ENCODE assay signal across 1 cellular context in genomic region chr7:99693427-99694200, GRCh38.
A peak's percentile ranks its signal among the peaks of the same experiment; 100 is the strongest.
TF ChIP-seq lines count a peak whose summit lies in the region.

No MANE protein-coding gene starts in this region.

TF ChIP-seq in K562, 482 proteins besides CTCF, POLR2A, EP300 and RAD21 (continued from another document and continues in another):
- TF ChIP-seq ETV5 (CRISPR knock-in tag; IDR thresholded peaks at IDR 0.05; ENCODE audit: low read depth) (no peak), ZNF384 (IDR thresholded peaks at IDR 0.05; ENCODE audit: low read depth, low read length) (no peak), PTBP1 (IDR thresholded peaks at IDR 0.05; ENCODE audit: low read depth, low read length) (no peak), ARID3A (IDR thresholded peaks at IDR 0.05; ENCODE audit: borderline replicate concordance, low read depth, low read length) (peak; percentile 90; the same call in 1 of the 2 replicates), ZNF696 (CRISPR knock-in tag; conservative IDR thresholded peaks at IDR 0.05) (no peak), NFRKB (IDR thresholded peaks at IDR 0.05; ENCODE audit: low read depth) (peak; percentile 95), BDP1 (IDR thresholded peaks at IDR 0.05; ENCODE audit: insufficient read depth, insufficient read length) (no peak), ATF7 (IDR thresholded peaks at IDR 0.05) (peak; percentile 84), BACH1 (tag; IDR thresholded peaks at IDR 0.05) (peak; percentile 67; the same call in 1 of the 2 replicates), ZNF584 (CRISPR knock-in tag; IDR thresholded peaks at IDR 0.05; ENCODE audit: low read depth) (no peak; the same call in 1 of the 2 replicates), ERF (CRISPR knock-in tag; IDR thresholded peaks at IDR 0.05) (no peak), LCOR (CRISPR knock-in tag; IDR thresholded peaks at IDR 0.05) (peak; percentile 81), ZNF511 (CRISPR knock-in tag; IDR thresholded peaks at IDR 0.05) (peak; percentile 77), TEAD2 (tag; IDR thresholded peaks at IDR 0.05) (peak; percentile 71), UBTF (IDR thresholded peaks at IDR 0.05; ENCODE audit: borderline replicate concordance in 1 of 2, low read depth in 2 of 2, low read length in 2 of 2) (0 out of 4 replicates have a peak, but pooled peaks of 1 of the 2 experiments have one; percentile 36), NRF1 (conservative IDR thresholded peaks at IDR 0.05 in 1 of 2, IDR thresholded peaks at IDR 0.05 in 1 of 2) (peak; percentile 49 to 63; a peak in 3 of 4 replicates), ZMIZ1 (IDR thresholded peaks at IDR 0.05; ENCODE audit: low read depth in 2 of 2, low read length in 2 of 2) (peak in 1 of 2 experiments; percentile 35; a peak in 1 of 4 replicates), ZBTB11 (CRISPR knock-in tag; IDR thresholded peaks at IDR 0.05) (peak in 1 of 3 experiments; percentile 52; a peak in 1 of 6 replicates), BCOR (IDR thresholded peaks at IDR 0.05) (peak; percentile 82), TGIF2 (CRISPR knock-in tag; IDR thresholded peaks at IDR 0.05) (no peak), TCF7 (IDR thresholded peaks at IDR 0.05; ENCODE audit: borderline replicate concordance) (no peak), POLR3G (IDR thresholded peaks at IDR 0.05; ENCODE audit: extremely low read depth, insufficient read length, insufficient replicate concordance) (no peak), NR4A1 (CRISPR knock-in tag; IDR thresholded peaks at IDR 0.05) (no peak), NR4A1 (tag; IDR thresholded peaks at IDR 0.05) (peak; percentile 36; the same call in 1 of the 2 replicates), MIER1 (IDR thresholded peaks at IDR 0.05; ENCODE audit: low read depth) (0 out of 2 replicates have a peak, but pooled peaks have one; percentile 48), ESRRA (IDR thresholded peaks at IDR 0.05; ENCODE audit: borderline replicate concordance, low read depth) (peak; percentile 61), HNRNPLL (IDR thresholded peaks at IDR 0.05; ENCODE audit: low read depth, low read length, poor library complexity, severe bottlenecking) (no peak), MTA1 (IDR thresholded peaks at IDR 0.05; ENCODE audit: borderline replicate concordance) (peak; percentile 85), CC2D1A (IDR thresholded peaks at IDR 0.05) (no peak), TOE1 (IDR thresholded peaks at IDR 0.05; ENCODE audit: borderline replicate concordance) (peak; percentile 17; the same call in 1 of the 2 replicates), TOE1 (CRISPR knock-in tag; IDR thresholded peaks at IDR 0.05; ENCODE audit: borderline replicate concordance, low read depth) (no peak), FOXM1 (IDR thresholded peaks at IDR 0.05; ENCODE audit: low read depth) (peak; percentile 17; the same call in 1 of the 2 replicates), FOXM1 (CRISPR knock-in tag; IDR thresholded peaks at IDR 0.05; ENCODE audit: low read depth) (no peak), CBX8 (IDR thresholded peaks at IDR 0.05; ENCODE audit: borderline replicate concordance, extremely low read depth, low read depth, low read length, poor library complexity, severe bottlenecking) (no peak), HNRNPK (IDR thresholded peaks at IDR 0.05; ENCODE audit: low read depth, low read length, poor library complexity, severe bottlenecking) (no peak), CREB5 (CRISPR knock-in tag; IDR thresholded peaks at IDR 0.05) (no peak), ZNF224 (CRISPR knock-in tag; IDR thresholded peaks at IDR 0.05) (no peak), CREB3 (tag; conservative IDR thresholded peaks at IDR 0.05; ENCODE audit: low read depth) (peak; percentile 60; the same call in 1 of the 2 replicates), BRD4 (IDR thresholded peaks at IDR 0.05) (peak; percentile 46; the same call in 1 of the 2 replicates), MEF2A (IDR thresholded peaks at IDR 0.05; ENCODE audit: control insufficient read depth, low read depth, low read length) (no peak), ZNF436 (CRISPR knock-in tag; IDR thresholded peaks at IDR 0.05) (no peak), ARID1B (IDR thresholded peaks at IDR 0.05) (peak; percentile 89), RBBP5 (IDR thresholded peaks at IDR 0.05; ENCODE audit: borderline replicate concordance, insufficient read depth, low read length, poor library complexity, severe bottlenecking) (peak; percentile 28), RB1 (IDR thresholded peaks at IDR 0.05; ENCODE audit: low read depth) (peak; percentile 64; the same call in 1 of the 2 replicates), DACH1 (IDR thresholded peaks at IDR 0.05; ENCODE audit: partially characterized antibody) (peak; percentile 45), SREBF1 (IDR thresholded peaks at IDR 0.05; ENCODE audit: borderline replicate concordance, low read depth, low read length) (no peak), ZNF140 (CRISPR knock-in tag; IDR thresholded peaks at IDR 0.05) (no peak), TCF15 (CRISPR knock-in tag; IDR thresholded peaks at IDR 0.05) (no peak), PYGO2 (tag; IDR thresholded peaks at IDR 0.05) (peak; percentile 7; the same call in 1 of the 2 replicates), ZFP36 (IDR thresholded peaks at IDR 0.05; ENCODE audit: low read depth, low read length, partially characterized antibody) (no peak), ETV1 (tag; conservative IDR thresholded peaks at IDR 0.05; ENCODE audit: low read depth) (no peak), GATA2 (CRISPR knock-in tag; IDR thresholded peaks at IDR 0.05) (peak; percentile 99), ZC3H11A (IDR thresholded peaks at IDR 0.05; ENCODE audit: low read depth, low read length) (no peak), ZNF780A (CRISPR knock-in tag; IDR thresholded peaks at IDR 0.05) (no peak), MBD1 (CRISPR knock-in tag; IDR thresholded peaks at IDR 0.05) (no peak), STAT5B (CRISPR knock-in tag; IDR thresholded peaks at IDR 0.05) (no peak), KDM5B (IDR thresholded peaks at IDR 0.05; ENCODE audit: insufficient replicate concordance, low read depth, low read length) (no peak)
